2 cellular contexts compared by ENCODE assay signal in genomic region chr12:118055865-118056773, GRCh38.
TF ChIP-seq lines count a peak whose summit lies in the region.

No MANE protein-coding gene starts in this region.

TF ChIP-seq in WTC11, 78 proteins besides CTCF, POLR2A, EP300 and RAD21:
- TF ChIP-seq STAT6 (CRISPR knock-in tag; conservative IDR thresholded peaks at IDR 0.05; ENCODE audit: low read depth) (no peak), FOXP1 (CRISPR knock-in tag; IDR thresholded peaks at IDR 0.05; ENCODE audit: borderline replicate concordance) (no peak), ZBTB43 (CRISPR knock-in tag; IDR thresholded peaks at IDR 0.05) (no peak), AR (CRISPR knock-in tag; IDR thresholded peaks at IDR 0.05) (no peak), CBFB (CRISPR knock-in tag; IDR thresholded peaks at IDR 0.05; ENCODE audit: low read depth) (no peak), RELA (CRISPR knock-in tag; IDR thresholded peaks at IDR 0.05; ENCODE audit: borderline replicate concordance) (no peak), NR1H2 (CRISPR knock-in tag; IDR thresholded peaks at IDR 0.05) (no peak), ZNF138 (CRISPR knock-in tag; conservative IDR thresholded peaks at IDR 0.05) (no peak)

TF ChIP-seq in HepG2, 621 proteins besides CTCF, POLR2A, EP300 and RAD21 (continues in another document):
- TF ChIP-seq ZBTB37 (CRISPR knock-in tag; IDR thresholded peaks at IDR 0.05) (peak; percentile 71; the same call in 1 of the 2 replicates), ZNF644 (CRISPR knock-in tag; IDR thresholded peaks at IDR 0.05; ENCODE audit: low read depth) (peak; percentile 90), MBNL3 (CRISPR knock-in tag; conservative IDR thresholded peaks at IDR 0.05) (no peak), NONO (IDR thresholded peaks at IDR 0.05) (no peak), NONO (CRISPR knock-in tag; conservative IDR thresholded peaks at IDR 0.05) (no peak), KDM5A (IDR thresholded peaks at IDR 0.05; ENCODE audit: borderline replicate concordance, low read length) (no peak), ZKSCAN5 (CRISPR knock-in tag; IDR thresholded peaks at IDR 0.05) (peak; percentile 69; the same call in 1 of the 2 replicates), DNMT3B (CRISPR knock-in tag; conservative IDR thresholded peaks at IDR 0.05) (no peak), ZBTB40 (IDR thresholded peaks at IDR 0.05) (no peak), ZBTB40 (CRISPR knock-in tag; IDR thresholded peaks at IDR 0.05) (no peak), TBP (CRISPR knock-in tag; IDR thresholded peaks at IDR 0.05) (no peak), MAZ (IDR thresholded peaks at IDR 0.05; ENCODE audit: borderline replicate concordance, low read depth, low read length) (no peak), MAZ (CRISPR knock-in tag; IDR thresholded peaks at IDR 0.05; ENCODE audit: low read depth) (no peak), HDAC2 (CRISPR knock-in tag; IDR thresholded peaks at IDR 0.05) (peak; percentile 34; the same call in 1 of the 2 replicates), ZBTB25 (CRISPR knock-in tag; IDR thresholded peaks at IDR 0.05) (no peak), CSRNP2 (CRISPR knock-in tag; conservative IDR thresholded peaks at IDR 0.05; ENCODE audit: low read depth) (no peak), RARA (CRISPR knock-in tag; IDR thresholded peaks at IDR 0.05) (peak; percentile 69), MXD4 (CRISPR knock-in tag; IDR thresholded peaks at IDR 0.05) (no peak), ZNF292 (CRISPR knock-in tag; IDR thresholded peaks at IDR 0.05; ENCODE audit: borderline replicate concordance, low read depth) (no peak), ZNF34 (CRISPR knock-in tag; IDR thresholded peaks at IDR 0.05; ENCODE audit: borderline replicate concordance) (no peak), ZNF282 (IDR thresholded peaks at IDR 0.05; ENCODE audit: partially characterized antibody) (no peak), ZNF740 (CRISPR knock-in tag; IDR thresholded peaks at IDR 0.05) (no peak), HDAC1 (CRISPR knock-in tag; IDR thresholded peaks at IDR 0.05) (0 out of 2 replicates have a peak, but pooled peaks have one; percentile 21), TP53 (CRISPR knock-in tag; conservative IDR thresholded peaks at IDR 0.05) (no peak), ZNF468 (CRISPR knock-in tag; IDR thresholded peaks at IDR 0.05) (no peak), SRF (IDR thresholded peaks at IDR 0.05; ENCODE audit: low read depth, low read length) (no peak), NKX3-1 (CRISPR knock-in tag; IDR thresholded peaks at IDR 0.05) (no peak), SOX13 (IDR thresholded peaks at IDR 0.05) (no peak), SOX13 (CRISPR knock-in tag; conservative IDR thresholded peaks at IDR 0.05 in 1 of 2, IDR thresholded peaks at IDR 0.05 in 1 of 2) (peak in 1 of 2 experiments; percentile 57; a peak in 1 of 4 replicates), ZNF414 (CRISPR knock-in tag; IDR thresholded peaks at IDR 0.05) (no peak), ZNF335 (CRISPR knock-in tag; IDR thresholded peaks at IDR 0.05) (0 out of 2 replicates have a peak, but pooled peaks have one; percentile 23), ETV6 (CRISPR knock-in tag; conservative IDR thresholded peaks at IDR 0.05) (no peak), ADNP (CRISPR knock-in tag; IDR thresholded peaks at IDR 0.05) (no peak), SP5 (CRISPR knock-in tag; IDR thresholded peaks at IDR 0.05; ENCODE audit: borderline replicate concordance, low read depth) (no peak), HCFC1 (IDR thresholded peaks at IDR 0.05; ENCODE audit: low read depth, low read length) (no peak), IKZF4 (CRISPR knock-in tag; IDR thresholded peaks at IDR 0.05; ENCODE audit: borderline replicate concordance, low read depth, not compliant biosample characterization) (no peak), NCOA2 (CRISPR knock-in tag; IDR thresholded peaks at IDR 0.05) (peak; percentile 27; the same call in 1 of the 2 replicates), KMT2B (CRISPR knock-in tag; IDR thresholded peaks at IDR 0.05) (no peak), PLRG1 (conservative IDR thresholded peaks at IDR 0.05) (no peak), GATAD2A (CRISPR knock-in tag; IDR thresholded peaks at IDR 0.05) (peak; percentile 59; the same call in 1 of the 2 replicates), ZGPAT (CRISPR knock-in tag; IDR thresholded peaks at IDR 0.05) (peak; percentile 71; the same call in 1 of the 2 replicates), ETS1 (CRISPR knock-in tag; IDR thresholded peaks at IDR 0.05) (no peak), GATA4 (IDR thresholded peaks at IDR 0.05; ENCODE audit: borderline replicate concordance, low read depth) (no peak)
